Comparison of ENCODE assay signal across 26 cellular contexts in the genomic region with DNA sequence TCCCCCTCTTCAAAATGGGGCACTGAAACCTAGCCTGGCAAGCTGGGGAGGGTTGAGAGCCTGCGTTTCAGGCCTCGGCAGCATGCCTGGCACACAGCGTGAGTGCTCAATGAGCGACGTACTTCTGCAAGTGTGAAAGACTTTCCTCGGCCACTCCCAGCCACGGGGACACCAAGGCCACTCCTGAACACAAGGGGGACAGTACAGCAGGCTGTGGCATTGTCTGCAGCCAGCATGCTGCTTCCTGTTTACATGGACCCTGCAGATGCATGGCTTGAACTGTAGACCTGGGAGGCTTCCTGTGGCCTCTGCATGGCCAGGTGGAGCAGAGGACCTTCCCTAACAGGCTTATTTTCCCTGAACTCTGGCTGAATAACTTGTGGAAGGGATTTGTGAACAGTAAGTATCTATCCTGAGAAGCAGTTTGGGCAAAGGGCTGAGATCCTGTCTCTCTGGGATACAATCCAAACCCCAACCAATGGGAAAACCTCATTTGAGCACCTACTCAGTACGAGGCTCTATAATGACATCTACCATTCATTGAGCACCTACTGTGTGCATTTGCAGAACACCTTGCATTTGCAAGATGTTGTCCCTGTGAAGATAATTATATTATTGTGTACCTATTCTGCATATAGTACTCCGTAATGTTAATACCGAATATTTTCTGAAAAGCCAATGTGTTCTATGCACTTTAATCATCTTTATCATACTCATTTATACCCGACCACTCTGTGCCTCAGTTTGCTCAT. TPM values are rescaled to one million over a fixed set of nuclear protein-coding genes. Genes with fewer than 3 reads are reported as not detected.
DNase-seq lines count a peak whose midpoint lies in the region; ATAC-seq and TF ChIP-seq lines count a peak whose summit lies in the region.
"Had no signal": no experiment of that assay in that cellular context is flagged by ENCODE, and none has a peak within 500 bp of the region (broad histone marks: within the 10 kb centered on the region; RNA-seq: fewer than 3 reads in every experiment).

No MANE protein-coding gene starts in this region.

- no peaks in the 10 kb centered on the region for H3K9me2 ChIP-seq in PC-3 (replicated peaks; ENCODE audit: low read length)

- no peaks in the 10 kb centered on the region for H3K79me2 ChIP-seq in PC-3 (ENCODE audit: low read length)

- TF ChIP-seq CTCF in PC-3 (conservative IDR thresholded peaks at IDR 0.05; ENCODE audit: low read depth, low read length) (no peak), colonic mucosa (IDR thresholded peaks at IDR 0.05) (no peak)

- H3K36me3 ChIP-seq in PC-3 (ENCODE audit: low read depth, low read length): no peaks in the 10 kb centered on the region
- no peaks in the 10 kb centered on the region for H3K36me3 ChIP-seq in colonic mucosa

- H3K27ac ChIP-seq in PC-3 (ENCODE audit: low read length) (no peak overlapping the region), colonic mucosa (no peak overlapping the region)
- H3K27ac ChIP-seq: PC-9 had no signal

- H3K4me1 Mint-ChIP-seq in activated naive CD4-positive, alpha-beta T cell treated with anti-CD3 and anti-CD28 coated beads for 36 hours (ENCODE audit: low read depth): no peaks in the 10 kb centered on the region

- ATAC-seq in PC-3 (peak; percentile 24; the same call in 1 of the 2 replicates), Right ventricle myocardium superior (ENCODE audit: poor library complexity) (peak; percentile 36)
- ATAC-seq: CD8-positive, alpha-beta T cell; mucosa of descending colon had no signal

- H3K4me1 ChIP-seq in PC-3 (ENCODE audit: insufficient read depth, low read length): no peaks in the 10 kb centered on the region
- H3K4me1 ChIP-seq in colonic mucosa: no peaks in the 10 kb centered on the region

- CTCF ChIA-PET in PC-3 (lab: Charles Lee): no interaction called here
- CTCF ChIA-PET in activated naive CD4-positive, alpha-beta T cell treated with anti-CD3 and anti-CD28 coated beads for 36 hours (lab: Charles Lee): no interaction called here

- intact Hi-C loops in PC-3 (cut with micrococcal nuclease): no loop called here
- intact Hi-C loops in Right ventricle myocardium superior (cut with DNase I): no loop called here
- intact Hi-C loops in colonic mucosa (cut with DNase I): no loop called here
- intact Hi-C loops in activated naive CD4-positive, alpha-beta T cell treated with anti-CD3 and anti-CD28 coated beads for 36 hours (cut with micrococcal nuclease): no loop called here

- POLR2A ChIA-PET in PC-3 (lab: Charles Lee; ENCODE audit: unreplicated experiment): no interaction called here

- no peaks in the 10 kb centered on the region for H3K27me3 Mint-ChIP-seq in activated naive CD4-positive, alpha-beta T cell treated with anti-CD3 and anti-CD28 coated beads for 36 hours (ENCODE audit: low read depth)

- no peak overlapping the region for H3K4me3 ChIP-seq in PC-3 (ENCODE audit: low read length)
- H3K4me3 ChIP-seq in colonic mucosa: no peak overlapping the region
- H3K4me3 ChIP-seq: mucosa of descending colon, PC-9 had no signal

- H3K9me3 ChIP-seq in PC-3 (ENCODE audit: low read length) (no peaks in the 10 kb centered on the region), colonic mucosa (no peaks in the 10 kb centered on the region)
- H3K9me3 ChIP-seq: mucosa of descending colon had no signal

- no peaks in the 10 kb centered on the region for H3K36me3 Mint-ChIP-seq in activated naive CD4-positive, alpha-beta T cell treated with anti-CD3 and anti-CD28 coated beads for 36 hours (ENCODE audit: low read depth)
- H3K36me3 Mint-ChIP-seq: CD8-positive, alpha-beta T cell had no signal

- H3K9me3 Mint-ChIP-seq in activated naive CD4-positive, alpha-beta T cell treated with anti-CD3 and anti-CD28 coated beads for 36 hours: no peaks in the 10 kb centered on the region
- H3K9me3 Mint-ChIP-seq: CD8-positive, alpha-beta T cell; HFFc6 had no signal

- H3K4me3 Mint-ChIP-seq in activated naive CD4-positive, alpha-beta T cell treated with anti-CD3 and anti-CD28 coated beads for 36 hours: no peak overlapping the region
- H3K4me3 Mint-ChIP-seq: CD8-positive, alpha-beta T cell; HFFc6 had no signal

- no peak overlapping the region for H3K9ac ChIP-seq in PC-3 (ENCODE audit: low read length)
- no peak overlapping the region for H3K9ac ChIP-seq in colonic mucosa (ENCODE audit: low read depth in 2 of 2, low read length in 2 of 2)

- no peak overlapping the region for H3K27ac Mint-ChIP-seq in activated naive CD4-positive, alpha-beta T cell treated with anti-CD3 and anti-CD28 coated beads for 36 hours
- H3K27ac Mint-ChIP-seq: CD8-positive, alpha-beta T cell; HFFc6 had no signal

- no peak overlapping the region for H3K4me2 ChIP-seq in PC-3 (ENCODE audit: low read length)
- H3K4me2 ChIP-seq: PC-9 had no signal

- H3K27me3 ChIP-seq in PC-3 (ENCODE audit: low read length) (no peaks in the 10 kb centered on the region), colonic mucosa (no peaks in the 10 kb centered on the region)

- DNase-seq in COR-L47 (lab: John Stamatoyannopoulos, UW): peak; percentile 2
- DNase-seq in PC-3: no peak
- DNase-seq in Right ventricle myocardium superior: peak; percentile 61
- peak; percentile 78 to 87 for DNase-seq in lung microvascular endothelial cell (ENCODE audit: low read depth in 2 of 2)
- no peak for DNase-seq in D341Med (ENCODE audit: low spot score)
- DNase-seq in colonic mucosa: no peak
- DNase-seq in activated CD8-positive, alpha-beta memory T cell treated with anti-CD3 and anti-CD28 coated beads, Interleukin-2, amount 50 U/mL, for 48 hours: no peak
- DNase-seq in activated naive CD4-positive, alpha-beta T cell treated with anti-CD3 and anti-CD28 coated beads for 36 hours: no peak
- DNase-seq: activated CD4-positive, alpha-beta T cell treated with anti-CD3 and anti-CD28 coated beads, Interleukin-2, amount 50 U/mL, for 1 hour; activated naive CD4-positive, alpha-beta T cell treated with Interleukin-2 at 50 U/mL for 16 hours; activated T-cell treated with anti-CD3 and anti-CD28 coated beads for 4 hours; CD8-positive, alpha-beta T cell; EL; foreskin melanocyte; HFFc6; MM.1S; NCI-H2029 treated with DMSO at 0.1 percent for 48 hours; NCI-H510A treated with DMSO at 0.1 percent for 48 hours; PC-9; stimulated activated CD4-positive, alpha-beta T cell treated with anti-CD3 and anti-CD28 coated beads, Interleukin-4, amount 100 ng/mL, for 4 hours; stimulated activated CD8-positive, alpha-beta memory T cell treated with anti-CD3 and anti-CD28 coated beads, Interleukin-4, amount 100 ng/mL, for 48 hours had no signal

- no peaks in the 10 kb centered on the region for H3F3A ChIP-seq in PC-3 (ENCODE audit: low read length, unreplicated experiment)

- BruUV-seq in PC-3 (replicated peaks; lab: Mats Ljungman, UMichigan): no TSS peak

- H2AFZ ChIP-seq in PC-3 (ENCODE audit: low read length): no peak overlapping the region
- H2AFZ ChIP-seq: PC-9 had no signal

- no peaks in the 10 kb centered on the region for H4K20me1 ChIP-seq in PC-3 (ENCODE audit: low read length)

RNA-seq across cellular contexts. Expression of a gene that starts 9.9 kb away (rescaled TPM):
- total RNA-seq in PC-3 (2014; rRNA removed): 35.1 and 56.0 TPM in 2 replicates
- 263 TPM for total RNA-seq in Right ventricle myocardium superior
- 250 and 367 TPM in 2 replicates for total RNA-seq in lung microvascular endothelial cell
- 100 to 1,000 TPM; 148 to 152 TPM for total RNA-seq in colonic mucosa
- 1 to 10 TPM; 4.5 to 4.9 TPM for total RNA-seq in activated naive CD4-positive, alpha-beta T cell treated with anti-CD3 and anti-CD28 coated beads for 36 hours

RNA-seq across cellular contexts. Expression of a gene that starts 29.8 kb away (rescaled TPM):
- total RNA-seq in PC-3 (2014; rRNA removed) (not detected in 2 replicates), Right ventricle myocardium superior (not detected), lung microvascular endothelial cell (under 0.01 TPM in 1 of 2 replicates, not detected in the other), colonic mucosa (10 to 100 TPM in 1 of 2 donors, under 1 TPM in 1; 0.42 to 16.7 TPM)
- not detected for total RNA-seq in activated naive CD4-positive, alpha-beta T cell treated with anti-CD3 and anti-CD28 coated beads for 36 hours
- total RNA-seq: astrocyte; CD8-positive, alpha-beta T cell; HFFc6; osteocyte; PC-9; skeletal muscle tissue; temporal lobe had no signal

RNA-seq across cellular contexts. Expression of a gene that starts 54.4 kb away (rescaled TPM):
- total RNA-seq in PC-3 (2014; rRNA removed): not detected in 2 replicates
- not detected for total RNA-seq in Right ventricle myocardium superior
- not detected in 2 replicates for total RNA-seq in lung microvascular endothelial cell
- total RNA-seq in colonic mucosa: 10 to 100 TPM in 1 of 2 donors, under 1 TPM in 1; 0.56 to 25.0 TPM
- not detected for total RNA-seq in activated naive CD4-positive, alpha-beta T cell treated with anti-CD3 and anti-CD28 coated beads for 36 hours
- total RNA-seq: astrocyte; CD8-positive, alpha-beta T cell; HFFc6; osteocyte; PC-9; skeletal muscle tissue; temporal lobe had no signal

Comparison
In these comparisons a context has a peak if more than half of its experiments do, and no peak if none do; other contexts are left out.
1. DNase-seq: peak in COR-L47 (single experiment), Right ventricle myocardium superior (single experiment) and lung microvascular endothelial cell (2 of 2); none in PC-3 (single experiment), D341Med (single experiment), colonic mucosa (single experiment), activated CD8-positive, alpha-beta memory T cell treated with anti-CD3 and anti-CD28 coated beads, Interleukin-2, amount 50 U/mL, for 48 hours (single experiment) and activated naive CD4-positive, alpha-beta T cell treated with anti-CD3 and anti-CD28 coated beads for 36 hours (single experiment).